Comparison of ENCODE assay signal across 8 cellular contexts in genomic region chr1:1431845-1432565, GRCh38. TPM values are rescaled to one million over a fixed set of nuclear protein-coding genes. Genes with fewer than 3 reads are reported as not detected.
A peak's percentile ranks its signal among the peaks of the same experiment; 100 is the strongest.
DNase-seq lines count a peak whose midpoint lies in the region; ATAC-seq and TF ChIP-seq lines count a peak whose summit lies in the region.

No MANE protein-coding gene starts in this region.

- no peak for ATAC-seq in HG03280 (IDR thresholded peaks at IDR 0.05; ENCODE audit: unreplicated experiment)

- intact Hi-C loops in transverse colon (cut with DNase I; ENCODE audit: low total_unique reads): no loop called here

- peak; percentile 46 for DNase-seq in DMS53 (lab: John Stamatoyannopoulos, UW)
- DNase-seq in DMS53 treated with DMSO at 0.1 percent for 48 hours (lab: John Stamatoyannopoulos, UW; ENCODE audit: unreplicated experiment): no peak
- no peak for DNase-seq in epithelial cell of prostate (ENCODE audit: low read depth, low spot score)
- DNase-seq in transverse colon: peak; percentile 74
- no peak for DNase-seq in activated CD4-positive, alpha-beta T cell treated with anti-CD3 and anti-CD28 coated beads for 1 hour
- DNase-seq in NCI-H2081 (lab: John Stamatoyannopoulos, UW): no peak

- H3K27me3 ChIP-seq in mucosa of rectum (ENCODE audit: control insufficient read depth in 2 of 2, insufficient read depth in 2 of 2, low read length in 2 of 2): peaks cover 6 to 7% of the 10 kb centered on the region in 2 donors
- H3K27me3 ChIP-seq in transverse colon: peaks cover 8% of the 10 kb centered on the region

- WGBS in transverse colon (ENCODE audit: low coverage in 1 of 2), 2 donors: 44% methylated on average over 20 of the region's 20 CpGs; no CpG with 5 or more reads in 1 of the 2 donors

- H3K36me3 ChIP-seq in mucosa of rectum (ENCODE audit: control insufficient read depth in 2 of 2, insufficient read depth in 2 of 2, low read length in 2 of 2): no peaks in the 10 kb centered on the region
- H3K36me3 ChIP-seq in transverse colon: no peaks in the 10 kb centered on the region

- H3K27ac ChIP-seq in epithelial cell of prostate: peak overlapping the region; percentile 50
- H3K27ac ChIP-seq in mucosa of rectum (ENCODE audit: low read depth in 2 of 2, low read length in 2 of 2): peak overlapping the region; percentile 92 to 93
- peak overlapping the region; percentile 88 to 96 (median 94) for H3K27ac ChIP-seq in transverse colon

- no peak for TF ChIP-seq EP300 in transverse colon (IDR thresholded peaks at IDR 0.05; ENCODE audit: low read depth)

- H3K9me3 ChIP-seq in mucosa of rectum (ENCODE audit: control insufficient read depth in 2 of 2, low read length in 2 of 2) (no peaks in the 10 kb centered on the region), transverse colon (no peaks in the 10 kb centered on the region)

- peak overlapping the region; percentile 22 to 41 for H3K4me3 ChIP-seq in mucosa of rectum (ENCODE audit: low read length in 2 of 2)
- H3K4me3 ChIP-seq in transverse colon: no peak overlapping the region

- in situ Hi-C loops in transverse colon (cut with MboI; ENCODE audit: low pct_ligation_motif_present in 1 of 4, low pct_unique_long_range_greater_than_20kb in 1 of 4, low sequenced_read_pairs in 3 of 4): no loop called here

- H3K4me1 ChIP-seq in mucosa of rectum (ENCODE audit: control insufficient read depth in 2 of 2, insufficient read depth in 2 of 2, low read length in 2 of 2): peaks cover 47 to 53% of the 10 kb centered on the region in 2 donors
- H3K4me1 ChIP-seq in transverse colon: peaks cover 64 to 76% (median 72%) of the 10 kb centered on the region in 4 donors

- TF ChIP-seq CTCF in transverse colon (IDR thresholded peaks at IDR 0.05): no peak

- peak overlapping the region; percentile 52 to 65 for H3K9ac ChIP-seq in mucosa of rectum (ENCODE audit: low read depth in 1 of 2, low read length in 2 of 2)

- no peak for TF ChIP-seq POLR2A in transverse colon (IDR thresholded peaks at IDR 0.05)

RNA-seq across cellular contexts. Expression of gene VWA1, which starts 3.5 kb away (rescaled TPM):
- total RNA-seq in transverse colon: 10 to 100 TPM; 29.4 to 82.0 (median 51.6) TPM

RNA-seq across cellular contexts. Expression of gene ANKRD65, which starts 10.9 kb away (rescaled TPM):
- 1 to 10 TPM in 3 of 4 donors, under 1 TPM in 1; 0.80 to 4.5 (median 1.9) TPM for total RNA-seq in transverse colon

RNA-seq across cellular contexts. Expression of gene ATAD3C, which starts 17.5 kb away (rescaled TPM):
- total RNA-seq in transverse colon: 1 to 10 TPM in 1 of 4 donors, under 1 TPM in 2, not detected in 1; 0.75 to 1.3 (median 1.00) TPM

RNA-seq across cellular contexts. Expression of gene MRPL20, which starts 24.9 kb away (rescaled TPM):
- total RNA-seq in transverse colon: 100 to 1,000 TPM in 1 of 4 donors, 10 to 100 TPM in 3; 40.0 to 183 (median 97.0) TPM

RNA-seq across cellular contexts. Expression of gene CCNL2, which starts 32.9 kb away (rescaled TPM):
- total RNA-seq in transverse colon: 100 to 1,000 TPM; 169 to 657 (median 349) TPM

Comparison
In these comparisons a context has a peak if more than half of its experiments do, and no peak if none do; other contexts are left out.
1. DNase-seq: peak in DMS53 (single experiment) and transverse colon (single experiment); none in DMS53 treated with DMSO at 0.1 percent for 48 hours (single experiment), epithelial cell of prostate (single experiment), activated CD4-positive, alpha-beta T cell treated with anti-CD3 and anti-CD28 coated beads for 1 hour (single experiment) and NCI-H2081 (0 of 2).
2. H3K4me3 ChIP-seq: peak in mucosa of rectum (2 of 2); none in transverse colon (0 of 4).
3. Peak in every context shown above with its lines, with median percentiles within 50 percentile points of each other: H3K27ac ChIP-seq.